1 cellular context compared by ENCODE assay signal in the genomic region with DNA sequence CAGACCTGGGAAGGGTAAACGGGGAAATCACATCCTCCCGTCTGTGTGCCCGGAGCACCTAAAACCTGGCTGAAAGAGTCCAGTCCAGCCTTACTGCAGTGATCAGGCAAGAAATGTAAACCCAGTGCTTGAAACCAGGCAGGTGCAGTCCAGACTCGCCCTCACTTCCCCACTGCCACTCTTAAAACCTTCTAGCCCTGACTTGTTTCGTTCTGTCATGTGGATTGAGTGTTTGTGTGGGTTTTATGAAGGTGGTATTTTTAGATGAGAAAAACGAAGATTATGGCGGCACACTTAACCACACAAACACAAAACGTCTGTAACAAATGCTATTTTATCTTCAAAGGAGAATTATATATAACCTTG.
TF ChIP-seq lines count a peak whose summit lies in the region.

No MANE protein-coding gene starts in this region.

TF ChIP-seq in HepG2, 621 proteins besides CTCF, POLR2A, EP300 and RAD21:
- TF ChIP-seq MXD4 (CRISPR knock-in tag; IDR thresholded peaks at IDR 0.05) (peak; percentile 14; the same call in 1 of the 2 replicates), EZH2 (conservative IDR thresholded peaks at IDR 0.05; ENCODE audit: low read depth, low read length) (no peak), ZNF33A (CRISPR knock-in tag; IDR thresholded peaks at IDR 0.05; ENCODE audit: borderline replicate concordance) (no peak), HMG20A (CRISPR knock-in tag; IDR thresholded peaks at IDR 0.05; ENCODE audit: borderline replicate concordance) (no peak), HCFC1 (IDR thresholded peaks at IDR 0.05; ENCODE audit: low read depth, low read length) (no peak), FOXP4 (CRISPR knock-in tag; IDR thresholded peaks at IDR 0.05) (no peak), POGZ (CRISPR knock-in tag; IDR thresholded peaks at IDR 0.05) (no peak), ZNF331 (CRISPR knock-in tag; IDR thresholded peaks at IDR 0.05) (0 out of 2 replicates have a peak, but pooled peaks have one; percentile 9), HNRNPK (IDR thresholded peaks at IDR 0.05; ENCODE audit: low read depth, low read length, poor library complexity, severe bottlenecking) (no peak), ZNF431 (CRISPR knock-in tag; IDR thresholded peaks at IDR 0.05; ENCODE audit: borderline replicate concordance, low read depth) (no peak), MTF2 (CRISPR knock-in tag; IDR thresholded peaks at IDR 0.05; ENCODE audit: borderline replicate concordance) (no peak), GTF2F1 (IDR thresholded peaks at IDR 0.05; ENCODE audit: low read length) (no peak), FOXJ3 (CRISPR knock-in tag; IDR thresholded peaks at IDR 0.05; ENCODE audit: borderline replicate concordance) (no peak), MLLT10 (CRISPR knock-in tag; IDR thresholded peaks at IDR 0.05) (no peak), REPIN1 (CRISPR knock-in tag; IDR thresholded peaks at IDR 0.05; ENCODE audit: borderline replicate concordance, low read depth) (no peak), NFYC (CRISPR knock-in tag; IDR thresholded peaks at IDR 0.05) (no peak), LCORL (IDR thresholded peaks at IDR 0.05) (no peak), LCORL (CRISPR knock-in tag; IDR thresholded peaks at IDR 0.05) (no peak), ZNF605 (CRISPR knock-in tag; IDR thresholded peaks at IDR 0.05) (no peak), ARNT (IDR thresholded peaks at IDR 0.05) (no peak), ZNF34 (CRISPR knock-in tag; IDR thresholded peaks at IDR 0.05; ENCODE audit: borderline replicate concordance) (no peak), ZFP36 (IDR thresholded peaks at IDR 0.05; ENCODE audit: borderline replicate concordance, low read depth, low read length, partially characterized antibody) (no peak), ZNF33B (CRISPR knock-in tag; IDR thresholded peaks at IDR 0.05) (no peak), PHF20 (CRISPR knock-in tag; IDR thresholded peaks at IDR 0.05) (no peak; the same call in 1 of the 2 replicates), PRDM15 (CRISPR knock-in tag; IDR thresholded peaks at IDR 0.05) (peak; percentile 95), ZNF441 (CRISPR knock-in tag; IDR thresholded peaks at IDR 0.05; ENCODE audit: borderline replicate concordance) (no peak), KAT2B (IDR thresholded peaks at IDR 0.05; ENCODE audit: borderline replicate concordance, low read depth, low read length) (no peak), ZNF510 (CRISPR knock-in tag; IDR thresholded peaks at IDR 0.05; ENCODE audit: low read depth) (no peak), GABPB1 (CRISPR knock-in tag; IDR thresholded peaks at IDR 0.05) (no peak), ZBTB38 (CRISPR knock-in tag; IDR thresholded peaks at IDR 0.05) (no peak), KLF13 (CRISPR knock-in tag; IDR thresholded peaks at IDR 0.05) (no peak), EHMT2 (IDR thresholded peaks at IDR 0.05; ENCODE audit: borderline replicate concordance, low read depth, low read length) (no peak), ZNF30 (CRISPR knock-in tag; IDR thresholded peaks at IDR 0.05) (no peak), GPN1 (CRISPR knock-in tag; IDR thresholded peaks at IDR 0.05; ENCODE audit: borderline replicate concordance) (no peak), ZNF496 (CRISPR knock-in tag; IDR thresholded peaks at IDR 0.05; ENCODE audit: insufficient replicate concordance) (no peak), MAFK (conservative IDR thresholded peaks at IDR 0.05 in 1 of 2, IDR thresholded peaks at IDR 0.05 in 1 of 2; ENCODE audit: low read length in 2 of 2) (no peak), ZNF709 (CRISPR knock-in tag; IDR thresholded peaks at IDR 0.05) (no peak), ZBTB20 (CRISPR knock-in tag; IDR thresholded peaks at IDR 0.05; ENCODE audit: borderline replicate concordance, low read depth) (no peak), ZFP36L2 (CRISPR knock-in tag; IDR thresholded peaks at IDR 0.05) (no peak), KMT2B (CRISPR knock-in tag; IDR thresholded peaks at IDR 0.05) (peak; percentile 9; the same call in 1 of the 2 replicates), FOXA1 (IDR thresholded peaks at IDR 0.05) (no peak), FOXA1 (CRISPR knock-in tag; IDR thresholded peaks at IDR 0.05) (0 out of 2 replicates have a peak, but pooled peaks have one; percentile 7)
- TF ChIP-seq, protein P1, sequence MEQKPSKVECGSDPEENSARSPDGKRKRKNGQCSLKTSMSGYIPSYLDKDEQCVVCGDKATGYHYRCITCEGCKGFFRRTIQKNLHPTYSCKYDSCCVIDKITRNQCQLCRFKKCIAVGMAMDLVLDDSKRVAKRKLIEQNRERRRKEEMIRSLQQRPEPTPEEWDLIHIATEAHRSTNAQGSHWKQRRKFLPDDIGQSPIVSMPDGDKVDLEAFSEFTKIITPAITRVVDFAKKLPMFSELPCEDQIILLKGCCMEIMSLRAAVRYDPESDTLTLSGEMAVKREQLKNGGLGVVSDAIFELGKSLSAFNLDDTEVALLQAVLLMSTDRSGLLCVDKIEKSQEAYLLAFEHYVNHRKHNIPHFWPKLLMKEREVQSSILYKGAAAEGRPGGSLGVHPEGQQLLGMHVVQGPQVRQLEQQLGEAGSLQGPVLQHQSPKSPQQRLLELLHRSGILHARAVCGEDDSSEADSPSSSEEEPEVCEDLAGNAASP (CRISPR knock-in tag; IDR thresholded peaks at IDR 0.05; ENCODE audit: borderline replicate concordance), result 0 out of 2 replicates have a peak, but pooled peaks have one; percentile 19
- TF ChIP-seq, protein P2, sequence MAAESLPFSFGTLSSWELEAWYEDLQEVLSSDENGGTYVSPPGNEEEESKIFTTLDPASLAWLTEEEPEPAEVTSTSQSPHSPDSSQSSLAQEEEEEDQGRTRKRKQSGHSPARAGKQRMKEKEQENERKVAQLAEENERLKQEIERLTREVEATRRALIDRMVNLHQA (CRISPR knock-in tag; IDR thresholded peaks at IDR 0.05), result no peak
- TF ChIP-seq, protein P3, sequence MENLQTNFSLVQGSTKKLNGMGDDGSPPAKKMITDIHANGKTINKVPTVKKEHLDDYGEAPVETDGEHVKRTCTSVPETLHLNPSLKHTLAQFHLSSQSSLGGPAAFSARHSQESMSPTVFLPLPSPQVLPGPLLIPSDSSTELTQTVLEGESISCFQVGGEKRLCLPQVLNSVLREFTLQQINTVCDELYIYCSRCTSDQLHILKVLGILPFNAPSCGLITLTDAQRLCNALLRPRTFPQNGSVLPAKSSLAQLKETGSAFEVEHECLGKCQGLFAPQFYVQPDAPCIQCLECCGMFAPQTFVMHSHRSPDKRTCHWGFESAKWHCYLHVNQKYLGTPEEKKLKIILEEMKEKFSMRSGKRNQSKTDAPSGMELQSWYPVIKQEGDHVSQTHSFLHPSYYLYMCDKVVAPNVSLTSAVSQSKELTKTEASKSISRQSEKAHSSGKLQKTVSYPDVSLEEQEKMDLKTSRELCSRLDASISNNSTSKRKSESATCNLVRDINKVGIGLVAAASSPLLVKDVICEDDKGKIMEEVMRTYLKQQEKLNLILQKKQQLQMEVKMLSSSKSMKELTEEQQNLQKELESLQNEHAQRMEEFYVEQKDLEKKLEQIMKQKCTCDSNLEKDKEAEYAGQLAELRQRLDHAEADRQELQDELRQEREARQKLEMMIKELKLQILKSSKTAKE (CRISPR knock-in tag; IDR thresholded peaks at IDR 0.05; ENCODE audit: borderline replicate concordance), result no peak
- TF ChIP-seq, protein P4, sequence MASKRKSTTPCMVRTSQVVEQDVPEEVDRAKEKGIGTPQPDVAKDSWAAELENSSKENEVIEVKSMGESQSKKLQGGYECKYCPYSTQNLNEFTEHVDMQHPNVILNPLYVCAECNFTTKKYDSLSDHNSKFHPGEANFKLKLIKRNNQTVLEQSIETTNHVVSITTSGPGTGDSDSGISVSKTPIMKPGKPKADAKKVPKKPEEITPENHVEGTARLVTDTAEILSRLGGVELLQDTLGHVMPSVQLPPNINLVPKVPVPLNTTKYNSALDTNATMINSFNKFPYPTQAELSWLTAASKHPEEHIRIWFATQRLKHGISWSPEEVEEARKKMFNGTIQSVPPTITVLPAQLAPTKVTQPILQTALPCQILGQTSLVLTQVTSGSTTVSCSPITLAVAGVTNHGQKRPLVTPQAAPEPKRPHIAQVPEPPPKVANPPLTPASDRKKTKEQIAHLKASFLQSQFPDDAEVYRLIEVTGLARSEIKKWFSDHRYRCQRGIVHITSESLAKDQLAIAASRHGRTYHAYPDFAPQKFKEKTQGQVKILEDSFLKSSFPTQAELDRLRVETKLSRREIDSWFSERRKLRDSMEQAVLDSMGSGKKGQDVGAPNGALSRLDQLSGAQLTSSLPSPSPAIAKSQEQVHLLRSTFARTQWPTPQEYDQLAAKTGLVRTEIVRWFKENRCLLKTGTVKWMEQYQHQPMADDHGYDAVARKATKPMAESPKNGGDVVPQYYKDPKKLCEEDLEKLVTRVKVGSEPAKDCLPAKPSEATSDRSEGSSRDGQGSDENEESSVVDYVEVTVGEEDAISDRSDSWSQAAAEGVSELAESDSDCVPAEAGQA (IDR thresholded peaks at IDR 0.05; ENCODE audit: low read depth), result no peak
- TF ChIP-seq, protein P4 (CRISPR knock-in tag; IDR thresholded peaks at IDR 0.05; ENCODE audit: borderline replicate concordance), result no peak
